22 cellular contexts compared by ENCODE assay signal in genomic region chr14:64614992-64615391, GRCh38.
DNase-seq lines count a peak whose midpoint lies in the region; ATAC-seq and TF ChIP-seq lines count a peak whose summit lies in the region.
"Had no signal": no experiment of that assay in that cellular context is flagged by ENCODE, and none has a peak within 500 bp of the region (broad histone marks: within the 10 kb centered on the region; RNA-seq: fewer than 3 reads in every experiment).

No MANE protein-coding gene starts in this region.

- DNase-seq in left ventricle myocardium inferior = no peak
- DNase-seq in Right ventricle myocardium superior = no peak
- no peak for DNase-seq in WTC11 (ENCODE audit: low spot score)
- peak; percentile 47 for DNase-seq in myocyte (ENCODE audit: low read depth)
- no peak for DNase-seq in type B pancreatic cell (ENCODE audit: extremely low spot score, unreplicated experiment)
- no peak for DNase-seq in activated T-cell treated with anti-CD3 and anti-CD28 coated beads, Interleukin-2, amount 50 U/mL, for 4 hours
- DNase-seq in activated CD8-positive, alpha-beta T cell treated with anti-CD3 and anti-CD28 coated beads, Interleukin-2, amount 10 ng/mL, durations not matched to agents 7 days and 5 days = no peak
- DNase-seq: activated CD4-positive, alpha-beta T cell treated with anti-CD3 and anti-CD28 coated beads, Interleukin-2, amount 10 ng/mL, durations not matched to agents 24 days and 14 days; activated CD8-positive, alpha-beta memory T cell treated with anti-CD3 and anti-CD28 coated beads, Interleukin-2, amount 50 U/mL, for 48 hours; CD8-positive, alpha-beta T cell; cerebellar nuclear complex; DND-41; effector memory CD4-positive, alpha-beta T cell; islet precursor cell; NCI-H1694 treated with DMSO at 0.1 percent for 48 hours; NCI-H526; stimulated activated CD4-positive, alpha-beta T cell treated with anti-CD3 and anti-CD28 coated beads, Interleukin-4, amount 100 ng/mL, for 4 hours; uterus had no signal

- CTCF ChIA-PET in WTC11 (lab: Charles Lee) = interaction anchor here (0.5 to 1.5 kb wide), 4 partner anchors 21 to 185 kb away, joined by 3 to 5 read pairs (median 4); no protein-coding TSS in a partner anchor
- CTCF ChIA-PET in activated CD8-positive, alpha-beta T cell treated with anti-CD3 and anti-CD28 coated beads, Interleukin-2, amount 10 ng/mL, durations not matched to agents 7 days and 5 days (lab: Charles Lee) = interaction anchor here (1.4 kb wide), 1 partner anchor 21 kb away, joined by 8 read pairs; no protein-coding TSS in a partner anchor

- no peaks in the 10 kb centered on the region for H3K9me3 ChIP-seq in left ventricle myocardium inferior (replicated peaks)
- H3K9me3 ChIP-seq: uterus had no signal

- H3K4me3 ChIP-seq in left ventricle myocardium inferior = no peak overlapping the region
- H3K4me3 ChIP-seq: hepatocyte, skin epidermis, uterus had no signal

- no peaks in the 10 kb centered on the region for H3K27me3 Mint-ChIP-seq in WTC11 (ENCODE audit: low read depth)
- H3K27me3 Mint-ChIP-seq in type B pancreatic cell = no peaks in the 10 kb centered on the region
- H3K27me3 Mint-ChIP-seq in activated T-cell treated with anti-CD3 and anti-CD28 coated beads, Interleukin-2, amount 50 U/mL, for 4 hours (ENCODE audit: low read depth) = peaks cover 2% of the 10 kb centered on the region
- H3K27me3 Mint-ChIP-seq in activated CD8-positive, alpha-beta T cell treated with anti-CD3 and anti-CD28 coated beads, Interleukin-2, amount 10 ng/mL, durations not matched to agents 7 days and 5 days (ENCODE audit: low read depth) = peaks cover 11% of the 10 kb centered on the region

- H3K27me3 ChIP-seq in left ventricle myocardium inferior (ENCODE audit: low read depth) = no peaks in the 10 kb centered on the region
- H3K27me3 ChIP-seq: hepatocyte, uterus had no signal

- H3K27ac Mint-ChIP-seq in WTC11 (no peak overlapping the region), type B pancreatic cell (peak overlapping the region; percentile 34)
- H3K27ac Mint-ChIP-seq in activated CD8-positive, alpha-beta T cell treated with anti-CD3 and anti-CD28 coated beads, Interleukin-2, amount 10 ng/mL, durations not matched to agents 7 days and 5 days = no peak overlapping the region
- H3K27ac Mint-ChIP-seq: activated CD4-positive, alpha-beta T cell treated with anti-CD3 and anti-CD28 coated beads, Interleukin-2, amount 10 ng/mL, durations not matched to agents 24 days and 14 days; CD8-positive, alpha-beta T cell had no signal

- no peaks in the 10 kb centered on the region for H3K36me3 Mint-ChIP-seq in WTC11
- H3K36me3 Mint-ChIP-seq in type B pancreatic cell = no peaks in the 10 kb centered on the region
- H3K36me3 Mint-ChIP-seq in activated T-cell treated with anti-CD3 and anti-CD28 coated beads, Interleukin-2, amount 50 U/mL, for 4 hours (ENCODE audit: insufficient read depth) = no peaks in the 10 kb centered on the region
- H3K36me3 Mint-ChIP-seq in activated CD8-positive, alpha-beta T cell treated with anti-CD3 and anti-CD28 coated beads, Interleukin-2, amount 10 ng/mL, durations not matched to agents 7 days and 5 days (ENCODE audit: low read depth) = no peaks in the 10 kb centered on the region
- H3K36me3 Mint-ChIP-seq: CD8-positive, alpha-beta T cell had no signal

- H3K36me3 ChIP-seq in left ventricle myocardium inferior = no peaks in the 10 kb centered on the region
- H3K36me3 ChIP-seq: uterus had no signal

- no peaks in the 10 kb centered on the region for H3K9me3 Mint-ChIP-seq in WTC11
- no peaks in the 10 kb centered on the region for H3K9me3 Mint-ChIP-seq in type B pancreatic cell
- H3K9me3 Mint-ChIP-seq in activated T-cell treated with anti-CD3 and anti-CD28 coated beads, Interleukin-2, amount 50 U/mL, for 4 hours = no peaks in the 10 kb centered on the region
- no peaks in the 10 kb centered on the region for H3K9me3 Mint-ChIP-seq in activated CD8-positive, alpha-beta T cell treated with anti-CD3 and anti-CD28 coated beads, Interleukin-2, amount 10 ng/mL, durations not matched to agents 7 days and 5 days (ENCODE audit: insufficient read depth)
- H3K9me3 Mint-ChIP-seq: activated CD4-positive, alpha-beta T cell treated with anti-CD3 and anti-CD28 coated beads, Interleukin-2, amount 10 ng/mL, durations not matched to agents 24 days and 14 days; CD8-positive, alpha-beta T cell had no signal

- peaks cover 8% of the 10 kb centered on the region for H3K4me1 Mint-ChIP-seq in WTC11
- peaks cover 29% of the 10 kb centered on the region for H3K4me1 Mint-ChIP-seq in type B pancreatic cell (ENCODE audit: unreplicated experiment)
- no peaks in the 10 kb centered on the region for H3K4me1 Mint-ChIP-seq in activated T-cell treated with anti-CD3 and anti-CD28 coated beads, Interleukin-2, amount 50 U/mL, for 4 hours (ENCODE audit: low read depth)
- H3K4me1 Mint-ChIP-seq in activated CD8-positive, alpha-beta T cell treated with anti-CD3 and anti-CD28 coated beads, Interleukin-2, amount 10 ng/mL, durations not matched to agents 7 days and 5 days (ENCODE audit: low read depth) = no peaks in the 10 kb centered on the region
- H3K4me1 Mint-ChIP-seq: activated CD4-positive, alpha-beta T cell treated with anti-CD3 and anti-CD28 coated beads, Interleukin-2, amount 10 ng/mL, durations not matched to agents 24 days and 14 days had no signal

- TF ChIP-seq CTCF in left ventricle myocardium inferior (IDR thresholded peaks at IDR 0.05; ENCODE audit: borderline replicate concordance) (no peak), WTC11 (IDR thresholded peaks at IDR 0.05) (no peak), type B pancreatic cell (conservative IDR thresholded peaks at IDR 0.05) (no peak)

- intact Hi-C loops in left ventricle myocardium inferior (cut with micrococcal nuclease) = no loop called here
- intact Hi-C loops in Right ventricle myocardium superior (cut with DNase I) = no loop called here

- H3K4me1 ChIP-seq in left ventricle myocardium inferior = peaks cover 28% of the 10 kb centered on the region

- ATAC-seq in Right ventricle myocardium superior (ENCODE audit: poor library complexity) (no peak), WTC11 (peak; percentile 18; the same call in 1 of the 2 replicates), GM18907 (IDR thresholded peaks at IDR 0.05; ENCODE audit: unreplicated experiment) (no peak)
- no peak for ATAC-seq in activated T-cell treated with anti-CD3 and anti-CD28 coated beads, Interleukin-2, amount 50 U/mL, for 4 hours
- no peak for ATAC-seq in activated CD8-positive, alpha-beta T cell treated with anti-CD3 and anti-CD28 coated beads, Interleukin-2, amount 10 ng/mL, durations not matched to agents 7 days and 5 days
- ATAC-seq: CD8-positive, alpha-beta T cell; HepG2 had no signal

- H3K4me3 Mint-ChIP-seq in WTC11 (no peak overlapping the region), type B pancreatic cell (peak overlapping the region; percentile 40)
- no peak overlapping the region for H3K4me3 Mint-ChIP-seq in activated T-cell treated with anti-CD3 and anti-CD28 coated beads, Interleukin-2, amount 50 U/mL, for 4 hours
- no peak overlapping the region for H3K4me3 Mint-ChIP-seq in activated CD8-positive, alpha-beta T cell treated with anti-CD3 and anti-CD28 coated beads, Interleukin-2, amount 10 ng/mL, durations not matched to agents 7 days and 5 days
- H3K4me3 Mint-ChIP-seq: activated CD4-positive, alpha-beta T cell treated with anti-CD3 and anti-CD28 coated beads, Interleukin-2, amount 10 ng/mL, durations not matched to agents 24 days and 14 days; CD8-positive, alpha-beta T cell had no signal

- H3K27ac ChIP-seq in left ventricle myocardium inferior (replicated peaks) = peak overlapping the region; percentile 37
- H3K27ac ChIP-seq: hepatocyte, skin epidermis had no signal

- POLR2A ChIA-PET in WTC11 (lab: Charles Lee) = interaction anchor here (0.9 kb wide), 1 partner anchor 75 kb away, joined by 3 read pairs; the partner anchor contains the start of gene HSPA2
- POLR2A ChIA-PET in activated CD8-positive, alpha-beta T cell treated with anti-CD3 and anti-CD28 coated beads, Interleukin-2, amount 10 ng/mL, durations not matched to agents 7 days and 5 days (lab: Charles Lee) = no interaction called here

TF ChIP-seq in WTC11, 78 proteins besides CTCF, POLR2A, EP300 and RAD21 (continues in another document):
- no peak for TF ChIP-seq E2F1 (CRISPR knock-in tag; IDR thresholded peaks at IDR 0.05)
- TF ChIP-seq RORB (CRISPR knock-in tag; IDR thresholded peaks at IDR 0.05) = no peak
- TF ChIP-seq ZNF671 (CRISPR knock-in tag; IDR thresholded peaks at IDR 0.05) = no peak
- no peak for TF ChIP-seq PREB (CRISPR knock-in tag; IDR thresholded peaks at IDR 0.05; ENCODE audit: borderline replicate concordance)
- no peak for TF ChIP-seq ESRRA (CRISPR knock-in tag; IDR thresholded peaks at IDR 0.05; ENCODE audit: borderline replicate concordance)
